In the genomic region with DNA sequence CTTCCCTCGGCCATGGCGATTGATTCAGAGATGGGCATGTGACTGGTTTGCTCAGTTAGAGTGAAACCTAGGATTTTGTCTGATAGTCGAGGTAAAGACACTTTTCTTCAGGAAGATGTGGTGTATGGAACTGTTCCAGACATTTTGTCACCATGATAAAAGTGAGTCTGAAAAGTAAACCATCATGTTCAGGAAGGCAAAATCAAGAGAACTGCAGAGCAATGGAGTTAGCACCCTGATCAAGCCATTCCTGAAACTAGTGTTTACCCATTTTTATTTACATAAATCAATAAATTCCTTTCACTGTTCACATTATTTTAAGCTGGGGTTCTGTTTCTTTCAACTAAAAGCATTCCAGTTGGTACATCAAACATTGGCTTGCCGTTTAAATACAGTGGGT, we compare ENCODE assay signal across 12 cellular contexts. TPM values are rescaled to one million over a fixed set of nuclear protein-coding genes. Genes with fewer than 3 reads are reported as not detected.
"Had no signal": no experiment of that assay in that cellular context is flagged by ENCODE, and none has a peak within 500 bp of the region (broad histone marks: within the 10 kb centered on the region; RNA-seq: fewer than 3 reads in every experiment).

No MANE protein-coding gene starts in this region.

RNA-seq across cellular contexts. Expression of a gene that starts 53.8 kb away (rescaled TPM):
- total RNA-seq: activated B cell treated with CpG ODN at 0.5 μM for 24 hours; activated CD4-positive, alpha-beta memory T cell treated with anti-CD3 and anti-CD28 coated beads for 36 hours; activated CD4-positive, alpha-beta memory T cell treated with anti-CD3 and anti-CD28 coated beads, Interleukin-2, amount 10 ng/mL, durations not matched to agents 7 days and 5 days; activated CD4-positive, alpha-beta T cell treated with anti-CD3 and anti-CD28 coated beads, Interleukin-2, amount 10 ng/mL, durations not matched to agents 24 days and 14 days; activated CD8-positive, alpha-beta memory T cell treated with anti-CD3 and anti-CD28 coated beads for 36 hours; activated CD8-positive, alpha-beta memory T cell treated with anti-CD3 and anti-CD28 coated beads, Interleukin-2, amount 10 ng/mL, durations not matched to agents 7 days and 5 days; activated CD8-positive, alpha-beta T cell treated with anti-CD3 and anti-CD28 coated beads for 36 hours; activated CD8-positive, alpha-beta T cell treated with anti-CD3 and anti-CD28 coated beads, Interleukin-2, amount 10 ng/mL, durations not matched to agents 7 days and 5 days; T-cell; T-helper 1 cell treated with Interleukin-12 subunit alpha and Interleukin-12 subunit beta and Interleukin-4 antibody, amounts not matched to agents 30 ng/mL and 1 ng/mL, for 36 hours; T-helper 17 cell; T-helper 2 cell treated with Interferon-gamma antibody and Interleukin-4, amounts not matched to agents 100 ng/mL and 5 ng/mL, for 36 hours had no signal
